Comparison of ENCODE assay signal across 8 cellular contexts in genomic region chr19:53538378-53539109, GRCh38. TPM values are rescaled to one million over a fixed set of nuclear protein-coding genes. Genes with fewer than 3 reads are reported as not detected.
DNase-seq lines count a peak whose midpoint lies in the region; ATAC-seq and TF ChIP-seq lines count a peak whose summit lies in the region.

No MANE protein-coding gene starts in this region.

- H3K4me1 ChIP-seq in ascending aorta: no peaks in the 10 kb centered on the region

- H3K36me3 ChIP-seq in GM06990 (ENCODE audit: control insufficient read depth, insufficient read depth, low read length): no peaks in the 10 kb centered on the region; the same call in 1 of the 2 replicates
- H3K36me3 ChIP-seq in ascending aorta: peaks cover 0 to 2% of the 10 kb centered on the region in 2 donors
- no peaks in the 10 kb centered on the region for H3K36me3 ChIP-seq in kidney epithelial cell (ENCODE audit: control insufficient read depth, insufficient read depth, low read length)

- ATAC-seq in HG03196 (IDR thresholded peaks at IDR 0.05; ENCODE audit: unreplicated experiment): peak; percentile 23
- ATAC-seq in GM18861 (IDR thresholded peaks at IDR 0.05; ENCODE audit: unreplicated experiment): no peak
- no peak for ATAC-seq in HG03565 (IDR thresholded peaks at IDR 0.05; ENCODE audit: unreplicated experiment)
- no peak for ATAC-seq in GM18858 (IDR thresholded peaks at IDR 0.05; ENCODE audit: unreplicated experiment)

- intact Hi-C loops in ascending aorta (cut with DNase I): loop anchor here (1.0 kb wide), 1 partner anchor 16 kb away; no protein-coding TSS in a partner anchor

- H3K4me3 ChIP-seq in GM06990 (replicated peaks; ENCODE audit: low read depth, low read length): peak overlapping the region; percentile 81
- peak overlapping the region; percentile 51 to 81 for H3K4me3 ChIP-seq in ascending aorta
- H3K4me3 ChIP-seq in kidney epithelial cell (ENCODE audit: low read depth, low read length): peak overlapping the region; percentile 59

- no peak for DNase-seq in GM06990 (ENCODE audit: extremely low read depth, insufficient read length)
- no peak for DNase-seq in ascending aorta (ENCODE audit: low spot score in 2 of 2)
- no peak for DNase-seq in kidney epithelial cell (ENCODE audit: low read depth)
- peak in 3 of 49 donors; percentile 13 to 48 (median 47) for DNase-seq in substantia nigra (lab: John Stamatoyannopoulos, UW)

- H3K27me3 ChIP-seq in GM06990 (replicated peaks; ENCODE audit: control insufficient read depth, insufficient read depth, low read length) (no peaks in the 10 kb centered on the region), ascending aorta (no peaks in the 10 kb centered on the region), kidney epithelial cell (ENCODE audit: control insufficient read depth, insufficient read depth, low read length) (no peaks in the 10 kb centered on the region)

- TF ChIP-seq CTCF in GM06990 (IDR thresholded peaks at IDR 0.05; ENCODE audit: insufficient read depth, low read length, poor library complexity, severe bottlenecking): no peak
- TF ChIP-seq CTCF in ascending aorta (IDR thresholded peaks at IDR 0.05): no peak
- no peak for TF ChIP-seq CTCF in kidney epithelial cell (IDR thresholded peaks at IDR 0.05; ENCODE audit: insufficient read depth, low read length, poor library complexity, severe bottlenecking)

- no peaks in the 10 kb centered on the region for H3K9me3 ChIP-seq in ascending aorta

- H3K27ac ChIP-seq in ascending aorta (peak overlapping the region; percentile 86 to 89), substantia nigra (ENCODE audit: low read depth, low read length, poor library complexity, severe bottlenecking) (peak overlapping the region; percentile 78)

RNA-seq across cellular contexts. Expression of gene ZNF331, which starts 0.6 kb away (rescaled TPM):
- total RNA-seq in ascending aorta (34.5 TPM), kidney epithelial cell (4.2 and 5.8 TPM in 2 replicates)
